Comparison of ENCODE assay signal across 14 cellular contexts in genomic region chr18:79609841-79610281, GRCh38.
"Had no signal": no experiment of that assay in that cellular context is flagged by ENCODE, and none has a peak within 500 bp of the region (broad histone marks: within the 10 kb centered on the region; RNA-seq: fewer than 3 reads in every experiment).

No MANE protein-coding gene starts in this region.

- H3K9me3 Mint-ChIP-seq: activated B cell treated with CpG ODN at 0.5 μM for 24 hours; activated CD4-positive, alpha-beta T cell treated with anti-CD3 and anti-CD28 coated beads, Interleukin-2, amount 10 ng/mL, durations not matched to agents 24 days and 14 days; mesothelial cell of epicardium; neural progenitor cell; stimulated activated naive CD8-positive, alpha-beta T cell treated with anti-CD3 and anti-CD28 coated beads, Interleukin-15, Interleukin-2, amounts not matched to agents 100 ng/mL and 50 ng/mL, for 24 hours had no signal

- H3K4me3 ChIP-seq: dorsolateral prefrontal cortex, gastroesophageal sphincter, neural progenitor cell, SJSA1 had no signal

- H3K36me3 Mint-ChIP-seq: mesothelial cell of epicardium, neural progenitor cell had no signal

- H3K4me3 Mint-ChIP-seq: activated B cell treated with CpG ODN at 0.5 μM for 24 hours; activated CD4-positive, alpha-beta T cell treated with anti-CD3 and anti-CD28 coated beads, Interleukin-2, amount 10 ng/mL, durations not matched to agents 24 days and 14 days; activated CD8-positive, alpha-beta T cell treated with anti-CD3 and anti-CD28 coated beads, Interleukin-2, amount 10 ng/mL, durations not matched to agents 7 days and 5 days; mesothelial cell of epicardium; neural progenitor cell; stimulated activated naive CD8-positive, alpha-beta T cell treated with anti-CD3 and anti-CD28 coated beads, Interleukin-15, Interleukin-2, amounts not matched to agents 100 ng/mL and 50 ng/mL, for 24 hours had no signal

- H3K27ac ChIP-seq: dorsolateral prefrontal cortex, gastroesophageal sphincter, neural progenitor cell, parathyroid adenoma had no signal

- H3K27me3 ChIP-seq: neural progenitor cell, SJSA1 had no signal

- DNase-seq: activated B cell treated with CpG ODN at 0.5 μM for 24 hours; activated CD4-positive, alpha-beta T cell treated with anti-CD3 and anti-CD28 coated beads, Interleukin-2, amount 10 ng/mL, durations not matched to agents 24 days and 14 days; activated CD8-positive, alpha-beta T cell treated with anti-CD3 and anti-CD28 coated beads, Interleukin-2, amount 10 ng/mL, durations not matched to agents 7 days and 5 days; activated naive CD4-positive, alpha-beta T cell; erythroblast; T-helper 2 cell had no signal

- H3K27me3 Mint-ChIP-seq: activated CD4-positive, alpha-beta T cell treated with anti-CD3 and anti-CD28 coated beads, Interleukin-2, amount 10 ng/mL, durations not matched to agents 24 days and 14 days; stimulated activated naive CD8-positive, alpha-beta T cell treated with anti-CD3 and anti-CD28 coated beads, Interleukin-15, Interleukin-2, amounts not matched to agents 100 ng/mL and 50 ng/mL, for 24 hours had no signal

- ATAC-seq: activated CD8-positive, alpha-beta T cell treated with anti-CD3 and anti-CD28 coated beads, Interleukin-2, amount 10 ng/mL, durations not matched to agents 7 days and 5 days; gastroesophageal sphincter; left lobe of liver had no signal

- H3K4me1 ChIP-seq: gastroesophageal sphincter, neural progenitor cell, parathyroid adenoma had no signal

- H3K4me1 Mint-ChIP-seq: activated B cell treated with CpG ODN at 0.5 μM for 24 hours; activated CD4-positive, alpha-beta T cell treated with anti-CD3 and anti-CD28 coated beads, Interleukin-2, amount 10 ng/mL, durations not matched to agents 24 days and 14 days had no signal

- H3K36me3 ChIP-seq: gastroesophageal sphincter, neural progenitor cell, SJSA1 had no signal

- H3K27ac Mint-ChIP-seq: activated B cell treated with CpG ODN at 0.5 μM for 24 hours; activated CD4-positive, alpha-beta T cell treated with anti-CD3 and anti-CD28 coated beads, Interleukin-2, amount 10 ng/mL, durations not matched to agents 24 days and 14 days; activated CD8-positive, alpha-beta T cell treated with anti-CD3 and anti-CD28 coated beads, Interleukin-2, amount 10 ng/mL, durations not matched to agents 7 days and 5 days; mesothelial cell of epicardium; neural progenitor cell; stimulated activated naive CD8-positive, alpha-beta T cell treated with anti-CD3 and anti-CD28 coated beads, Interleukin-15, Interleukin-2, amounts not matched to agents 100 ng/mL and 50 ng/mL, for 24 hours had no signal

- H3K9me3 ChIP-seq: gastroesophageal sphincter, SJSA1 had no signal
